8 cellular contexts compared by ENCODE assay signal in the genomic region with DNA sequence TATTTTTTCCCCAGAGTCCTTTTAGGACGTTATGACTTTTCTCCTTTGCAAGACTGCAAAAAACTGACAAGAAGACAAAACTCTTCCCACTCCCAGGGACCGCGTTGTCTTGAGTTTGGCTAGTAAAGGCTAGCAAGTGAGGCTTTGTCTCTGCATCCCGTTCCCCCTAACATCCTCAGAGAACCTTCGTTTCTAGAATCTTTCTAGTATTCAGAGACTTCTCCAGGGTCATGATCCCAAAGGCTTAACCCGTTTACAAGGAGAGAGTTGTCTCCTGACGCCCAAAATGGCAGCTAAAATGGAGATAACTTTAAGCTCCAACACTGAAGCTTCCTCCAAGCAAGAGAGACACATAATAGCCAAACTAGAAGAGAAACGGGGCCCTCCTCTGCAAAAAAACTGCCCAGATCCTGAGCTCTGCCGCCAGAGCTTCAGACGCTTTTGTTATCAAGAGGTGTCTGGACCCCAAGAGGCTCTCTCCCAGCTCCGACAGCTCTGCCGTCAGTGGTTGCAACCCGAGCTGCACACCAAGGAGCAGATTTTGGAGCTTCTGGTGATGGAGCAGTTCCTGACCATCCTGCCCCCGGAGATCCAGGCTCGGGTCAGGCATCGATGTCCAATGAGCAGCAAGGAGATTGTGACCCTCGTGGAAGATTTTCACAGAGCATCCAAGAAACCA. TPM values are rescaled to one million over a fixed set of nuclear protein-coding genes. Genes with fewer than 3 reads are reported as not detected.
DNase-seq lines count a peak whose midpoint lies in the region; ATAC-seq, FAIRE-seq and TF ChIP-seq lines count a peak whose summit lies in the region.

No MANE protein-coding gene starts in this region.

- H3K27me3 ChIP-seq in left ventricle myocardium inferior (ENCODE audit: low read depth), result no peaks in the 10 kb centered on the region
- no peaks in the 10 kb centered on the region for H3K27me3 ChIP-seq in endodermal cell (ENCODE audit: control insufficient read depth, insufficient read depth, low read length, poor library complexity, severe bottlenecking)
- no peaks in the 10 kb centered on the region for H3K27me3 ChIP-seq in neural progenitor cell

- no peak for TF ChIP-seq POLR2A in GM12892 (IDR thresholded peaks at IDR 0.05; ENCODE audit: low read depth, low read length)

- 28 to 29% methylated on average over 10 to 17 of the region's 17 CpGs for WGBS in endodermal cell (ENCODE audit: insufficient coverage in 1 of 2, insufficient read length in 1 of 2), 2 experiments

- peak overlapping the region; percentile 86 for H3K4me2 ChIP-seq in neural progenitor cell

- no peaks in the 10 kb centered on the region for H4K20me1 ChIP-seq in neural progenitor cell (ENCODE audit: low read depth)

- ATAC-seq in left ventricle myocardium superior (no peak), HG02885 (IDR thresholded peaks at IDR 0.05; ENCODE audit: poor library complexity, unreplicated experiment) (no peak)

- DNase-seq in left ventricle myocardium inferior, result no peak
- DNase-seq in left ventricle myocardium superior, result no peak
- DNase-seq in RPMI8226, result peak; percentile 21
- DNase-seq in endodermal cell, result peak; percentile 61
- DNase-seq in neural progenitor cell (ENCODE audit: low spot score), result peak; percentile 50
- no peak for DNase-seq in GM12892 (ENCODE audit: insufficient read length)
- DNase-seq in stimulated activated naive CD4-positive, alpha-beta T cell treated with Interleukin-2 at 50 U/mL for 16 hours (lab: John Stamatoyannopoulos, UW), result no peak

- peaks cover 17% of the 10 kb centered on the region for H3F3A ChIP-seq in neural progenitor cell (ENCODE audit: low read depth)

- peak overlapping the region; percentile 71 for H3K9ac ChIP-seq in endodermal cell (ENCODE audit: extremely low read depth, low read length, poor library complexity, severe bottlenecking)
- peak overlapping the region; percentile 40 for H3K9ac ChIP-seq in neural progenitor cell

- H3K36me3 Mint-ChIP-seq in endodermal cell (ENCODE audit: low read depth) (peaks cover 61% of the 10 kb centered on the region), neural progenitor cell (peaks cover 61% of the 10 kb centered on the region)

- H3K4me3 Mint-ChIP-seq in endodermal cell (peak overlapping the region; percentile 84), neural progenitor cell (peak overlapping the region; percentile 95)

- H3K4me1 ChIP-seq in left ventricle myocardium inferior (peaks cover 47% of the 10 kb centered on the region), endodermal cell (ENCODE audit: control insufficient read depth, insufficient read depth, low read length) (no peaks in the 10 kb centered on the region), neural progenitor cell (no peaks in the 10 kb centered on the region)

- peak overlapping the region; percentile 90 for H3K27ac Mint-ChIP-seq in endodermal cell
- peak overlapping the region; percentile 90 for H3K27ac Mint-ChIP-seq in neural progenitor cell

- H3K4me1 Mint-ChIP-seq in endodermal cell (peaks cover 5% of the 10 kb centered on the region), neural progenitor cell (peaks cover 11% of the 10 kb centered on the region)

- TF ChIP-seq CTCF in left ventricle myocardium inferior (IDR thresholded peaks at IDR 0.05; ENCODE audit: borderline replicate concordance) (no peak), endodermal cell (conservative IDR thresholded peaks at IDR 0.05) (no peak), neural progenitor cell (IDR thresholded peaks at IDR 0.05) (no peak)

- peaks cover 46% of the 10 kb centered on the region for H3K9me3 ChIP-seq in left ventricle myocardium inferior (replicated peaks)
- peaks cover 54% of the 10 kb centered on the region for H3K9me3 ChIP-seq in endodermal cell (ENCODE audit: control insufficient read depth, low read length)
- H3K9me3 ChIP-seq in neural progenitor cell (ENCODE audit: low read depth), result peaks cover 9% of the 10 kb centered on the region

- intact Hi-C loops in left ventricle myocardium inferior (cut with micrococcal nuclease), result no loop called here
- intact Hi-C loops in left ventricle myocardium superior (cut with micrococcal nuclease), result no loop called here

- peak overlapping the region; percentile 94 for H3K27ac ChIP-seq in left ventricle myocardium inferior (replicated peaks)
- H3K27ac ChIP-seq in endodermal cell (ENCODE audit: low read depth, low read length), result peak overlapping the region; percentile 2
- H3K27ac ChIP-seq in neural progenitor cell, result no peak overlapping the region

- H3K4me3 ChIP-seq in left ventricle myocardium inferior (peak overlapping the region; percentile 92), endodermal cell (ENCODE audit: low read length) (peak overlapping the region; percentile 98), neural progenitor cell (peak overlapping the region; percentile 91)

- H3K36me3 ChIP-seq in left ventricle myocardium inferior (peaks cover 60% of the 10 kb centered on the region), endodermal cell (ENCODE audit: control insufficient read depth, insufficient read depth, low read length) (peaks cover 54% of the 10 kb centered on the region), neural progenitor cell (peaks cover 33% of the 10 kb centered on the region)

- peaks cover 42% of the 10 kb centered on the region for H3K79me2 ChIP-seq in neural progenitor cell (ENCODE audit: low read depth)

- FAIRE-seq in GM12892 (lab: Jason Lieb, UNC), result no peak

- H3K9me3 Mint-ChIP-seq in endodermal cell (peaks cover 48% of the 10 kb centered on the region), neural progenitor cell (peaks cover 49% of the 10 kb centered on the region)

- H3K27me3 Mint-ChIP-seq in endodermal cell (ENCODE audit: insufficient read depth), result peaks cover 2% of the 10 kb centered on the region
- H3K27me3 Mint-ChIP-seq in neural progenitor cell (ENCODE audit: insufficient read depth, low read depth), result peaks cover 7% of the 10 kb centered on the region

- peak overlapping the region; percentile 66 for H2AFZ ChIP-seq in neural progenitor cell (replicated peaks)

RNA-seq across cellular contexts. Expression of a gene that starts 0.8 kb away (rescaled TPM):
- total RNA-seq in left ventricle myocardium inferior (10.1 TPM), left ventricle myocardium superior (9.9 TPM), endodermal cell (10 to 100 TPM; 11.0 to 13.5 TPM), neural progenitor cell (ENCODE audit: low replicate concordance) (9.9 and 17.8 TPM in 2 replicates)
- polyA plus RNA-seq in endodermal cell (2013, experiment 1 of 2), result 11.5 TPM
- 12.8 TPM for polyA plus RNA-seq in endodermal cell (2013, experiment 2 of 2)
- 7.5 TPM for polyA plus RNA-seq in GM12892 (2012; ENCODE audit: missing spikeins)

RNA-seq across cellular contexts. Expression of a gene that starts 1.1 kb away (rescaled TPM):
- total RNA-seq in left ventricle myocardium inferior, result 5.9 TPM
- total RNA-seq in left ventricle myocardium superior, result 5.5 TPM
- total RNA-seq in endodermal cell, result 10 to 100 TPM; 19.8 to 24.1 TPM
- polyA plus RNA-seq in endodermal cell (2013, experiment 1 of 2), result 18.7 TPM
- polyA plus RNA-seq in endodermal cell (2013, experiment 2 of 2), result 18.5 TPM
- 15.8 and 19.3 TPM in 2 replicates for total RNA-seq in neural progenitor cell (ENCODE audit: low replicate concordance)
- polyA plus RNA-seq in GM12892 (2012; ENCODE audit: missing spikeins), result 9.1 TPM

RNA-seq across cellular contexts. Expression of a gene that starts 41.4 kb away (rescaled TPM):
- total RNA-seq in left ventricle myocardium inferior, result 1.7 TPM
- 2.0 TPM for total RNA-seq in left ventricle myocardium superior
- total RNA-seq in endodermal cell, result 1 to 10 TPM; 2.0 to 3.1 TPM
- 2.4 TPM for polyA plus RNA-seq in endodermal cell (2013, experiment 1 of 2)
- polyA plus RNA-seq in endodermal cell (2013, experiment 2 of 2), result 2.2 TPM
- 1.4 and 2.2 TPM in 2 replicates for total RNA-seq in neural progenitor cell (ENCODE audit: low replicate concordance)
- 2.0 TPM for polyA plus RNA-seq in GM12892 (2012; ENCODE audit: missing spikeins)

RNA-seq across cellular contexts. Expression of a gene that starts 41.6 kb away (rescaled TPM):
- total RNA-seq in left ventricle myocardium inferior (38.2 TPM), left ventricle myocardium superior (48.6 TPM), endodermal cell (10 to 100 TPM; 54.5 to 61.8 TPM), neural progenitor cell (ENCODE audit: low replicate concordance) (14.8 and 21.3 TPM in 2 replicates)
- 47.2 TPM for polyA plus RNA-seq in endodermal cell (2013, experiment 1 of 2)
- 44.7 TPM for polyA plus RNA-seq in endodermal cell (2013, experiment 2 of 2)
- polyA plus RNA-seq in GM12892 (2012; ENCODE audit: missing spikeins), result 16.8 TPM

RNA-seq across cellular contexts. Expression of a gene that starts 46.2 kb away (rescaled TPM):
- 0.22 TPM for total RNA-seq in left ventricle myocardium inferior
- not detected for total RNA-seq in left ventricle myocardium superior
- not detected for total RNA-seq in endodermal cell
- polyA plus RNA-seq in endodermal cell (2013, experiment 1 of 2), result 0.43 TPM
- not detected for polyA plus RNA-seq in endodermal cell (2013, experiment 2 of 2)
- not detected in 2 replicates for total RNA-seq in neural progenitor cell (ENCODE audit: low replicate concordance)
- polyA plus RNA-seq in GM12892 (2012; ENCODE audit: missing spikeins), result not detected

Comparison
In these comparisons a context has a peak if more than half of its experiments do, and no peak if none do; other contexts are left out.
1. DNase-seq: peak in RPMI8226 (single experiment), endodermal cell (single experiment) and neural progenitor cell (single experiment); none in left ventricle myocardium inferior (single experiment), left ventricle myocardium superior (single experiment), GM12892 (single experiment) and stimulated activated naive CD4-positive, alpha-beta T cell treated with Interleukin-2 at 50 U/mL for 16 hours (single experiment).
2. Peak in every context shown above with its lines, with median percentiles within 50 percentile points of each other: H3K4me3 ChIP-seq.